28 cellular contexts compared by ENCODE assay signal in the genomic region with DNA sequence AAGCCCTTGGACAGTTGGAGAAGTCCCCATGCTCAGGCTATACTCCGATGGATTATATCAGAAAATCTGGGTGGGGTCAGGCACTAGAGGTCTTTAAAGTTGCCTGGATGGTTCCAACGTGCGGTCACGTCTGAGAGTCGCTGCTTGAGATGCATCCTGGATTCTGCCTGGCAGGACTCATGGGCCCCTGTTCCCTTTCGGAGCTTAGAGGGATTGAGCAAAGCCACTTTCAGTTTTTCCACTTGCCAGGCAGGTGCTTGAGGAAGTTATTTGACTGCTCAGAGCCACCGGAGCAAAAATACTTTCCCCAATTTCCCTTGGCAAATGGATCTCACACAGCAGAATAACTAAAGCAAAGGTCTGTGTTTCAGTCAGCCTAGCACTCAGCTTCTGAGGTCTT.
"Had no signal": no experiment of that assay in that cellular context is flagged by ENCODE, and none has a peak within 500 bp of the region (broad histone marks: within the 10 kb centered on the region; RNA-seq: fewer than 3 reads in every experiment).

No MANE protein-coding gene starts in this region.

- H3K27me3 ChIP-seq: neutrophil, pancreas, right atrium auricular region, right lobe of liver, spleen, suprapubic skin, testis, tibial nerve, upper lobe of left lung, vagina had no signal

- ATAC-seq: naive thymus-derived CD8-positive, alpha-beta T cell; natural killer cell treated with Interleukin-12 subunit alpha and Interleukin-12 subunit beta and Interleukin-15 and Interleukin-18, amount 100 ng/mL, for 72 hours; pancreas; right lobe of liver; stimulated activated memory B cell treated with anti-CD40 and anti-IgM and Interleukin-4, amounts not matched to agents 10 μg/mL and 1 μg/mL and 100 μg/mL, for 72 hours; stimulated activated naive CD8-positive, alpha-beta T cell treated with anti-CD3 and anti-CD28 coated beads, Interleukin-15, amount 100 ng/mL, for 72 hours; stimulated activated naive CD8-positive, alpha-beta T cell treated with anti-CD3 and anti-CD28 coated beads, Interleukin-15, Interleukin-2, amounts not matched to agents 100 U/mL and 50 U/mL, for 24 hours had no signal

- H3K4me3 ChIP-seq: pancreas, prostate gland, right atrium auricular region, right lobe of liver, skin epidermis, smooth muscle cell, spleen, suprapubic skin, testis, tibial nerve, upper lobe of left lung, vagina had no signal

- DNase-seq: naive thymus-derived CD8-positive, alpha-beta T cell; nephron progenitor cell; pancreas; retina; right lobe of liver; spleen; stimulated activated CD4-positive, alpha-beta T cell treated with anti-CD3 and anti-CD28 coated beads, Interleukin-12 subunit alpha, Interleukin-12 subunit beta, amount 100 ng/mL, for 4 hours; stimulated activated CD4-positive, alpha-beta T cell treated with anti-CD3 and anti-CD28 coated beads, Interleukin-1b, Interleukin-23, amount 100 ng/mL, for 48 hours; stimulated activated CD4-positive, alpha-beta T cell treated with anti-CD3 and anti-CD28 coated beads, Interleukin-4, amount 100 ng/mL, for 1 hour; stimulated activated CD4-positive, alpha-beta T cell treated with anti-CD3 and anti-CD28 coated beads, Interleukin-4, amount 100 ng/mL, for 4 hours; stimulated activated CD8-positive, alpha-beta memory T cell treated with anti-CD3 and anti-CD28 coated beads, Interleukin-4, amount 100 ng/mL, for 48 hours; stimulated activated naive CD4-positive, alpha-beta T cell; stimulated activated naive CD8-positive, alpha-beta T cell treated with anti-CD3 and anti-CD28 coated beads, Interleukin-15, amount 100 ng/mL, for 72 hours; stimulated activated naive CD8-positive, alpha-beta T cell treated with anti-CD3 and anti-CD28 coated beads, Interleukin-15, Interleukin-2, amounts not matched to agents 100 U/mL and 50 U/mL, for 24 hours; substantia nigra; testis; trophoblast cell; upper lobe of left lung had no signal

- H3K27ac ChIP-seq: neutrophil, pancreas, prostate gland, right atrium auricular region, right lobe of liver, skin epidermis, spleen, suprapubic skin, testis, tibial nerve, upper lobe of left lung, vagina had no signal

- H3K9me3 ChIP-seq: neutrophil, pancreas, prostate gland, right lobe of liver, suprapubic skin, testis, vagina had no signal

- H3K4me1 ChIP-seq: pancreas, prostate gland, right atrium auricular region, right lobe of liver, spleen, suprapubic skin, testis, tibial nerve, upper lobe of left lung, vagina had no signal

- H3K36me3 ChIP-seq: neutrophil, pancreas, prostate gland, right atrium auricular region, right lobe of liver, spleen, suprapubic skin, tibial nerve, upper lobe of left lung, vagina had no signal
